ENCODE assay signal across 26 cellular contexts in genomic region chr10:128774979-128775378, GRCh38.
DNase-seq lines count a peak whose midpoint lies in the region; ATAC-seq, FAIRE-seq and TF ChIP-seq lines count a peak whose summit lies in the region.
"Had no signal": no experiment of that assay in that cellular context is flagged by ENCODE, and none has a peak within 500 bp of the region (broad histone marks: within the 10 kb centered on the region; RNA-seq: fewer than 3 reads in every experiment).

No MANE protein-coding gene starts in this region.

- dilution Hi-C loops in IMR-90 (cut with HindIII; ENCODE audit: low sequenced_read_pairs, unreplicated experiment) = no loop called here

- no peak overlapping the region for H3K4ac ChIP-seq in IMR-90 (ENCODE audit: low read depth, low read length)

- H2AK5ac ChIP-seq in IMR-90 (ENCODE audit: low read depth, low read length) = no peak overlapping the region

- no peak for FAIRE-seq in HepG2 (lab: Jason Lieb, UNC)
- FAIRE-seq: A204.1, GM12878, GM12892, GM18507 had no signal

- no peak for TF ChIP-seq EP300 in HepG2 (IDR thresholded peaks at IDR 0.05; ENCODE audit: low read depth in 2 of 2, low read length in 2 of 2)
- TF ChIP-seq EP300 in HepG2 (CRISPR knock-in tag; IDR thresholded peaks at IDR 0.05; ENCODE audit: borderline replicate concordance) = no peak
- TF ChIP-seq EP300 in esophagus muscularis mucosa (IDR thresholded peaks at IDR 0.05) = no peak

- no peak for TF ChIP-seq RAD21 in HepG2 (CRISPR knock-in tag; IDR thresholded peaks at IDR 0.05)
- TF ChIP-seq RAD21 in IMR-90 (IDR thresholded peaks at IDR 0.05; ENCODE audit: low read length) = no peak

- H3K4me2 ChIP-seq in HepG2 (ENCODE audit: low read depth, low read length) = no peak overlapping the region
- no peak overlapping the region for H3K4me2 ChIP-seq in IMR-90 (ENCODE audit: low read depth, low read length)
- H3K4me2 ChIP-seq: BLaER1 had no signal

- H3K79me1 ChIP-seq in IMR-90 (ENCODE audit: low read depth in 1 of 2, low read length in 2 of 2) = no peaks in the 10 kb centered on the region

- in situ Hi-C loops in HepG2 (cut with HindIII; ENCODE audit: extremely low pct_ligation_motif_present, low pct_unique_long_range_greater_than_20kb) (no loop called here), IMR-90 (cut with MboI; ENCODE audit: low sequenced_read_pairs) (no loop called here)

- 67% methylated on average over 1 of the region's 1 CpG for WGBS in HepG2 (ENCODE audit: low lambda C conversion rate)
- 57% methylated on average over 1 of the region's 1 CpG for WGBS in right lobe of liver (ENCODE audit: insufficient coverage, low coverage, low lambda C conversion rate, missing lambda C conversion rate)
- no CpG with 5 or more reads among the region's 1 CpG for WGBS in IMR-90 (ENCODE audit: extremely low coverage in 2 of 2, insufficient read length in 1 of 2), 2 experiments
- WGBS in esophagus muscularis mucosa = 84% methylated on average over 1 of the region's 1 CpG
- WGBS in esophagus squamous epithelium, 2 donors = 55 to 71% methylated on average over 1 of the region's 1 CpG

- no peaks in the 10 kb centered on the region for H3K36me3 ChIP-seq in HepG2 (replicated peaks in 1 of 2; ENCODE audit: control insufficient read depth in 1 of 2, insufficient read depth in 2 of 2, low read length in 2 of 2)
- no peaks in the 10 kb centered on the region for H3K36me3 ChIP-seq in right lobe of liver
- H3K36me3 ChIP-seq in IMR-90 (ENCODE audit: control insufficient read depth, insufficient read depth, low read length) = no peaks in the 10 kb centered on the region
- no peaks in the 10 kb centered on the region for H3K36me3 ChIP-seq in esophagus muscularis mucosa
- H3K36me3 ChIP-seq in esophagus squamous epithelium = no peaks in the 10 kb centered on the region
- H3K36me3 ChIP-seq: BE2C, BLaER1 had no signal

- H3K56ac ChIP-seq in IMR-90 (ENCODE audit: extremely low read depth, insufficient read depth, low read length) = no peak overlapping the region

- H4K8ac ChIP-seq in IMR-90 (ENCODE audit: low read depth in 2 of 2, low read length in 2 of 2) = no peak overlapping the region

- no peak overlapping the region for H3K23ac ChIP-seq in IMR-90 (ENCODE audit: low read depth, low read length)

- no peak overlapping the region for H3K14ac ChIP-seq in IMR-90 (replicated peaks; ENCODE audit: low read depth, low read length)

- H3K4me3 ChIP-seq in HepG2 (replicated peaks in 1 of 3; ENCODE audit: insufficient read depth in 1 of 3, low read depth in 2 of 3, low read length in 3 of 3) = no peak overlapping the region
- H3K4me3 ChIP-seq in right lobe of liver = no peak overlapping the region
- no peak overlapping the region for H3K4me3 ChIP-seq in IMR-90 (ENCODE audit: insufficient read depth, low read depth, low read length)
- no peak overlapping the region for H3K4me3 ChIP-seq in esophagus muscularis mucosa
- no peak overlapping the region for H3K4me3 ChIP-seq in esophagus squamous epithelium
- H3K4me3 ChIP-seq: BLaER1, GM12878 had no signal

- TF ChIP-seq CTCF in HepG2 (CRISPR knock-in tag; IDR thresholded peaks at IDR 0.05) (no peak), right lobe of liver (IDR thresholded peaks at IDR 0.05) (no peak), IMR-90 (conservative IDR thresholded peaks at IDR 0.05; ENCODE audit: low read depth, low read length) (no peak), esophagus muscularis mucosa (IDR thresholded peaks at IDR 0.05) (no peak), esophagus squamous epithelium (IDR thresholded peaks at IDR 0.05) (no peak)

- H4K91ac ChIP-seq in IMR-90 (ENCODE audit: insufficient read depth, low read depth, low read length) = no peak overlapping the region

- DNase-seq in HepG2 (ENCODE audit: low spot score) (no peak), right lobe of liver (no peak), IMR-90 (no peak), esophagus muscularis mucosa (ENCODE audit: extremely low spot score) (peak; percentile 62), esophagus squamous epithelium (lab: John Stamatoyannopoulos, UW) (no peak), T-helper 2 cell (no peak)
- DNase-seq: 8988T; ACHN; BE2C; C1 segment of cervical spinal cord; CD4-positive, alpha-beta memory T cell; CD4-positive, CD25-positive, alpha-beta regulatory T cell; CD8-positive, alpha-beta memory T cell; COR-L47; DMS 273 treated with DMSO at 0.1 percent for 48 hours; DMS153; DMS53; DMS79; DND-41; EL; GDM1 had no signal

- H3K9me3 ChIP-seq in HepG2 (ENCODE audit: low read length) = no peaks in the 10 kb centered on the region
- H3K9me3 ChIP-seq in right lobe of liver = no peaks in the 10 kb centered on the region
- H3K9me3 ChIP-seq in IMR-90 (ENCODE audit: control insufficient read depth, insufficient read depth, low read length) = peaks cover 27% of the 10 kb centered on the region
- no peaks in the 10 kb centered on the region for H3K9me3 ChIP-seq in esophagus muscularis mucosa
- H3K9me3 ChIP-seq in esophagus squamous epithelium = peaks cover 0 to 17% (median 0%) of the 10 kb centered on the region in 3 donors
- H3K9me3 ChIP-seq: BE2C had no signal

- H3K4me1 ChIP-seq in HepG2 (ENCODE audit: insufficient read depth, low read length) = no peaks in the 10 kb centered on the region
- no peaks in the 10 kb centered on the region for H3K4me1 ChIP-seq in right lobe of liver
- no peaks in the 10 kb centered on the region for H3K4me1 ChIP-seq in IMR-90 (ENCODE audit: control insufficient read depth, insufficient read depth, low read length)
- peaks cover 0 to 4% (median 0%) of the 10 kb centered on the region in 4 donors for H3K4me1 ChIP-seq in esophagus muscularis mucosa
- H3K4me1 ChIP-seq in esophagus squamous epithelium = no peaks in the 10 kb centered on the region
- H3K4me1 ChIP-seq: BE2C had no signal

- peaks cover 0 to 6% of the 10 kb centered on the region in 2 experiments; a peak in 2 of 5 replicates for H3K27me3 ChIP-seq in HepG2 (ENCODE audit: control insufficient read depth in 1 of 2, insufficient read depth in 2 of 2, low read length in 2 of 2)
- no peaks in the 10 kb centered on the region for H3K27me3 ChIP-seq in right lobe of liver
- H3K27me3 ChIP-seq in IMR-90 (ENCODE audit: control insufficient read depth, insufficient read depth, low read length) = no peaks in the 10 kb centered on the region
- no peaks in the 10 kb centered on the region for H3K27me3 ChIP-seq in esophagus muscularis mucosa
- H3K27me3 ChIP-seq in esophagus squamous epithelium = no peaks in the 10 kb centered on the region
- H3K27me3 ChIP-seq: BE2C, BLaER1 had no signal

- no peaks in the 10 kb centered on the region for H3K9me1 ChIP-seq in IMR-90 (ENCODE audit: insufficient read depth, low read length)

- CTCF ChIA-PET in HepG2 (lab: Yijun Ruan, JAX; ENCODE audit: low intra/inter-chr PET ratio, low total read pairs) (no interaction called here), IMR-90 (lab: Yijun Ruan, JAX) (no interaction called here)

- POLR2A ChIA-PET in HepG2 (lab: Yijun Ruan, JAX) = no interaction called here
- POLR2A ChIA-PET in IMR-90 (lab: Charles Lee; ENCODE audit: unreplicated experiment) = no interaction called here

- no peak overlapping the region for H3K27ac ChIP-seq in HepG2 (ENCODE audit: extremely low read length, insufficient read depth, low read length)
- no peak overlapping the region for H3K27ac ChIP-seq in right lobe of liver
- H3K27ac ChIP-seq in IMR-90 (ENCODE audit: insufficient read depth, low read length) = no peak overlapping the region
- no peak overlapping the region for H3K27ac ChIP-seq in esophagus muscularis mucosa (replicated peaks in 1 of 4)
- H3K27ac ChIP-seq in esophagus squamous epithelium = no peak overlapping the region
- H3K27ac ChIP-seq: BLaER1 had no signal

- H2AK9ac ChIP-seq in IMR-90 (replicated peaks; ENCODE audit: low read depth, low read length, poor library complexity) = no peak overlapping the region

- ATAC-seq in HepG2 (no peak), right lobe of liver (no peak), IMR-90 (ENCODE audit: low read depth) (no peak)
- ATAC-seq: GM12878 had no signal

- H3K9ac ChIP-seq in HepG2 (ENCODE audit: insufficient read depth, low read depth, low read length) (no peak overlapping the region), IMR-90 (ENCODE audit: low read depth, low read length) (no peak overlapping the region)
- H3K9ac ChIP-seq: BLaER1 had no signal

- intact Hi-C loops in HepG2 (cut with micrococcal nuclease; ENCODE audit: unreplicated experiment) (no loop called here), right lobe of liver (cut with DNase I) (no loop called here), IMR-90 (cut with micrococcal nuclease) (no loop called here), esophagus muscularis mucosa (cut with DNase I) (no loop called here), esophagus squamous epithelium (cut with DNase I) (no loop called here)

- no TSS peak for BruUV-seq in HepG2 (replicated peaks; lab: Mats Ljungman, UMichigan)
- BruUV-seq in IMR-90 (replicated peaks; lab: Mats Ljungman, UMichigan) = no TSS peak

- H2BK5ac ChIP-seq in IMR-90 (ENCODE audit: low read depth, low read length, poor library complexity, severe bottlenecking) = no peak overlapping the region

- no peak overlapping the region for H2BK120ac ChIP-seq in IMR-90 (ENCODE audit: low read depth, low read length)

- H4K5ac ChIP-seq in IMR-90 (ENCODE audit: low read depth, low read length) = no peak overlapping the region

- H4K20me1 ChIP-seq in HepG2 (ENCODE audit: insufficient read depth, low read length) (no peaks in the 10 kb centered on the region), IMR-90 (ENCODE audit: insufficient read depth, low read length) (no peaks in the 10 kb centered on the region)
- H4K20me1 ChIP-seq: BLaER1 had no signal

- no peak overlapping the region for H2BK15ac ChIP-seq in IMR-90 (ENCODE audit: low read depth, low read length)

- no peak overlapping the region for H2BK20ac ChIP-seq in IMR-90 (ENCODE audit: low read depth, low read length)

- H2AFZ ChIP-seq in HepG2 (ENCODE audit: low read length) (no peak overlapping the region), IMR-90 (replicated peaks; ENCODE audit: low read length, poor library complexity) (no peak overlapping the region)

- H3K79me2 ChIP-seq in HepG2 (ENCODE audit: insufficient read depth, low read length) = no peaks in the 10 kb centered on the region

- no peak overlapping the region for H3K18ac ChIP-seq in IMR-90 (ENCODE audit: low read depth, low read length)

- TF ChIP-seq POLR2A in HepG2 (IDR thresholded peaks at IDR 0.05; ENCODE audit: insufficient read depth in 1 of 2, low read depth in 2 of 2, low read length in 2 of 2) (no peak), right lobe of liver (IDR thresholded peaks at IDR 0.05) (no peak), IMR-90 (IDR thresholded peaks at IDR 0.05; ENCODE audit: low read depth, low read length) (no peak), esophagus muscularis mucosa (IDR thresholded peaks at IDR 0.05; ENCODE audit: low read depth) (no peak), esophagus squamous epithelium (IDR thresholded peaks at IDR 0.05) (no peak)

TF ChIP-seq in IMR-90, 13 proteins besides CTCF, POLR2A, EP300 and RAD21:
- TF ChIP-seq CEBPB (IDR thresholded peaks at IDR 0.05; ENCODE audit: low read depth, low read length) = peak; percentile 54; the same call in 1 of the 2 replicates
- no peak for TF ChIP-seq MAZ (IDR thresholded peaks at IDR 0.05; ENCODE audit: borderline replicate concordance, low read depth, low read length)
